In genomic region chr14:68795602-68796417, GRCh38 we compare ENCODE assay signal across 8 cellular contexts. TPM values are rescaled to one million over a fixed set of nuclear protein-coding genes. Genes with fewer than 3 reads are reported as not detected.
DNase-seq lines count a peak whose midpoint lies in the region; ATAC-seq, FAIRE-seq and TF ChIP-seq lines count a peak whose summit lies in the region.

No MANE protein-coding gene starts in this region.

- no peaks in the 10 kb centered on the region for H3K9me1 ChIP-seq in K562 (ENCODE audit: control insufficient read depth, insufficient read depth, low read length)

- BruUV-seq in K562 (replicated peaks; lab: Mats Ljungman, UMichigan) = no TSS peak

- peaks cover 45% of the 10 kb centered on the region for H3K79me2 ChIP-seq in K562 (ENCODE audit: control insufficient read depth, insufficient read depth, low read length)

- intact Hi-C loops in K562 (cut with micrococcal nuclease) = loop anchor here (2.0 kb wide), 1 partner anchor 19 kb away; no protein-coding TSS in a partner anchor

- H3K4me3 ChIP-seq in HUES64 (ENCODE audit: low read length) (peak overlapping the region; percentile 98), K562 (peak overlapping the region; percentile 65), iPS-20b (ENCODE audit: low read length) (peak overlapping the region; percentile 100), skeletal muscle tissue (ENCODE audit: low read length in 3 of 3) (peak overlapping the region; percentile 71 to 99 (median 98))

- H3K4me2 ChIP-seq in K562 (ENCODE audit: insufficient read depth, low read length) = peak overlapping the region; percentile 85

- peak overlapping the region; percentile 88 for H2AFZ ChIP-seq in K562 (ENCODE audit: low read depth, low read length)

- peak; percentile 57 to 67 (median 61); a peak in 5 of 6 replicates for TF ChIP-seq CTCF in K562 (IDR thresholded peaks at IDR 0.05 in 2 of 3, conservative IDR thresholded peaks at IDR 0.05 in 1 of 3; ENCODE audit: insufficient read depth in 2 of 3, low read depth in 1 of 3, low read length in 3 of 3)

- CTCF ChIA-PET in K562 (lab: Yijun Ruan, JAX; ENCODE audit: low intra/inter-chr PET ratio) = no interaction called here

- peak; percentile 79 for TF ChIP-seq POLR2A in K562 (conservative IDR thresholded peaks at IDR 0.05)

- peak; percentile 2; the same call in 1 of the 2 replicates for TF ChIP-seq EP300 in K562 (IDR thresholded peaks at IDR 0.05; ENCODE audit: low read length)

- H3K27me3 ChIP-seq in HUES64 (ENCODE audit: insufficient read depth, low read length) (no peaks in the 10 kb centered on the region), K562 (ENCODE audit: control insufficient read depth in 2 of 2, insufficient read depth in 2 of 2, low read length in 2 of 2) (no peaks in the 10 kb centered on the region), iPS-20b (ENCODE audit: insufficient read depth, low read length) (no peaks in the 10 kb centered on the region), skeletal muscle tissue (ENCODE audit: control insufficient read depth in 3 of 3, insufficient read depth in 3 of 3, low read length in 3 of 3) (no peaks in the 10 kb centered on the region)

- peak overlapping the region; percentile 97 for H3K9ac ChIP-seq in HUES64 (ENCODE audit: low read depth, low read length)
- peak overlapping the region; percentile 94 to 99 for H3K9ac ChIP-seq in K562 (ENCODE audit: insufficient read depth in 1 of 2, low read depth in 2 of 2, low read length in 2 of 2)
- peak overlapping the region; percentile 100 for H3K9ac ChIP-seq in iPS-20b (ENCODE audit: low read depth, low read length)
- H3K9ac ChIP-seq in skeletal muscle tissue (ENCODE audit: low read depth in 1 of 3, low read length in 3 of 3) = peak overlapping the region; percentile 97 to 99 (median 99)

- DNase-seq in Daoy (ENCODE audit: low read depth) (peak; percentile 91), T-helper 22 cell (ENCODE audit: low read depth) (peak; percentile 73), K562 (ENCODE audit: extremely low read depth in 1 of 4, low spot score in 3 of 4) (peak; percentile 76 to 85 (median 78)), SKM-1 treated with dmso at 0.1 percent for 144 hours (lab: John Stamatoyannopoulos, UW; ENCODE audit: unreplicated experiment) (no peak)

- TF ChIP-seq RAD21 in K562 (CRISPR knock-in tag; conservative IDR thresholded peaks at IDR 0.05 in 1 of 2, IDR thresholded peaks at IDR 0.05 in 1 of 2) = peak; percentile 18 to 34; a peak in 3 of 4 replicates

- POLR2A ChIA-PET in K562 (lab: Yijun Ruan, JAX) = interaction anchor here (0.8 to 1.5 kb wide), 5 partner anchors 9 to 709 kb away, joined by 3 to 5 read pairs (median 3); no protein-coding TSS in a partner anchor

- in situ Hi-C loops in K562 (cut with MboI) = no loop called here

- H3K27ac ChIP-seq in HUES64 (ENCODE audit: low read depth, low read length) (peak overlapping the region; percentile 100), K562 (ENCODE audit: extremely low read depth, low read depth, low read length) (peak overlapping the region; percentile 100), iPS-20b (ENCODE audit: low read length) (peak overlapping the region; percentile 99), skeletal muscle tissue (ENCODE audit: low read depth, low read length) (peak overlapping the region; percentile 100)

- H3K36me3 ChIP-seq in HUES64 (ENCODE audit: insufficient read depth, low read length) (peaks cover 5% of the 10 kb centered on the region), K562 (ENCODE audit: control insufficient read depth, insufficient read depth, low read length) (0 out of 3 replicates have a peak, but pooled peaks cover 2% of the 10 kb centered on the region), iPS-20b (ENCODE audit: insufficient read depth, low read depth, low read length) (peaks cover 19% of the 10 kb centered on the region), skeletal muscle tissue (ENCODE audit: control insufficient read depth in 3 of 3, insufficient read depth in 3 of 3, low read length in 3 of 3) (peaks cover 3 to 14% (median 11%) of the 10 kb centered on the region in 3 donors)

- H4K20me1 ChIP-seq in K562 (replicated peaks; ENCODE audit: control insufficient read depth, insufficient read depth, low read length) = 0 out of 2 replicates have a peak, but pooled peaks cover 7% of the 10 kb centered on the region

- under 1% methylated on average over 69 of the region's 69 CpGs for WGBS in HUES64
- 3% methylated on average over 22 of the region's 69 CpGs for WGBS in K562 (ENCODE audit: insufficient coverage, low coverage, missing lambda C conversion rate)

- peak; percentile 38 for ATAC-seq in GM21423 (IDR thresholded peaks at IDR 0.05; ENCODE audit: unreplicated experiment)
- peak; percentile 82 for ATAC-seq in K562

- FAIRE-seq in K562 (lab: Jason Lieb, UNC) = peak; percentile 40

- H3K4me1 ChIP-seq in HUES64 (ENCODE audit: insufficient read depth, low read length) = peaks cover 18% of the 10 kb centered on the region
- peaks cover 21 to 33% of the 10 kb centered on the region in 2 experiments; a peak in 4 of 5 replicates for H3K4me1 ChIP-seq in K562 (replicated peaks in 1 of 2; ENCODE audit: control insufficient read depth in 2 of 2, insufficient read depth in 2 of 2, low read length in 2 of 2)
- H3K4me1 ChIP-seq in iPS-20b (ENCODE audit: insufficient read depth, low read length) = peaks cover 15% of the 10 kb centered on the region
- peaks cover 5 to 13% (median 11%) of the 10 kb centered on the region in 3 donors for H3K4me1 ChIP-seq in skeletal muscle tissue (ENCODE audit: control insufficient read depth in 3 of 3, insufficient read depth in 3 of 3, low read length in 3 of 3)

- no peaks in the 10 kb centered on the region; the same call in 1 of the 2 replicates for H3K9me3 ChIP-seq in HUES64 (ENCODE audit: insufficient read depth, low read depth, low read length)
- no peaks in the 10 kb centered on the region; the same call in none of the 2 replicates for H3K9me3 ChIP-seq in K562 (replicated peaks; ENCODE audit: control insufficient read depth, insufficient read depth, low read depth, low read length)
- peaks cover 6% of the 10 kb centered on the region; the same call in 1 of the 2 replicates for H3K9me3 ChIP-seq in iPS-20b (ENCODE audit: insufficient read depth, low read depth, low read length)
- no peaks in the 10 kb centered on the region for H3K9me3 ChIP-seq in skeletal muscle tissue (ENCODE audit: control insufficient read depth in 3 of 3, low read length in 3 of 3)

TF ChIP-seq in K562, 482 proteins besides CTCF, POLR2A, EP300 and RAD21 (continues in another document):
- no peak for TF ChIP-seq FOXA3 (CRISPR knock-in tag; conservative IDR thresholded peaks at IDR 0.05 in 1 of 2, IDR thresholded peaks at IDR 0.05 in 1 of 2)
- peak in 1 of 2 experiments; percentile 67; a peak in 1 of 4 replicates for TF ChIP-seq NONO (IDR thresholded peaks at IDR 0.05; ENCODE audit: low read depth in 2 of 2, low read length in 1 of 2)
- no peak for TF ChIP-seq THRAP3 (IDR thresholded peaks at IDR 0.05; ENCODE audit: borderline replicate concordance)
- no peak for TF ChIP-seq RAD51 (IDR thresholded peaks at IDR 0.05; ENCODE audit: borderline replicate concordance, low read depth)
- no peak for TF ChIP-seq REST (CRISPR knock-in tag; IDR thresholded peaks at IDR 0.05; ENCODE audit: low read depth)

RNA-seq across cellular contexts. Expression of gene ZFP36L1, which starts 2.9 kb away (rescaled TPM):
- 34.7 and 50.9 TPM in 2 replicates for total RNA-seq in Daoy (2014; rRNA removed; shearing (Covaris generic))
- 74.6 TPM for polyA plus RNA-seq in HUES64 (2013, experiment 1 of 2)
- polyA plus RNA-seq in HUES64 (2013, experiment 2 of 2) = 98.9 TPM
- 11.8 and 14.3 TPM in 2 replicates for total RNA-seq in K562 (2011; cell fraction: chromatin; rRNA removed; ENCODE audit: low replicate concordance)
- total RNA-seq in K562 (2011; cell fraction: nucleolus; rRNA removed) = 10.0 and 12.0 TPM in 2 replicates
- total RNA-seq in K562 (2011; cell fraction: nucleoplasm; rRNA removed) = 10.0 and 20.1 TPM in 2 replicates
- 5.3 and 6.2 TPM in 2 replicates for total RNA-seq in K562 (2014; rRNA removed)
- total RNA-seq in K562 (2014; rRNA removed; fragmentation: Illumina TruSeq; extraction: Trizol) = 3.2 and 4.0 TPM in 2 replicates
- 3.7 and 3.8 TPM in 2 replicates for total RNA-seq in K562 (2015; rRNA removed; fragmentation: Illumina TruSeq; extraction: Trizol)
- 26.6 and 27.2 TPM in 2 replicates for total RNA-seq in K562 (2021)
- polyA plus RNA-seq in K562 (2011; rRNA removed) = 3.7 and 6.6 TPM in 2 replicates
- 10.0 and 19.9 TPM in 2 replicates for polyA plus RNA-seq in K562 (2011; cell fraction: cytosol; rRNA removed)
- polyA plus RNA-seq in K562 (2011; cell fraction: nucleus; rRNA removed) = 14.4 and 33.2 TPM in 2 replicates
- polyA plus RNA-seq in K562 (2012) = 9.5 and 18.5 TPM in 2 replicates
- polyA plus RNA-seq in K562 (2014; fragmentation: Illumina TruSeq; extraction: Trizol) = 13.7 and 15.5 TPM in 2 replicates
- 1 to 10 TPM; 1.3 to 3.2 TPM for polyA plus RNA-seq in K562 (2014; fragmentation: Nextera tagmentation; extraction: Ambion mirVana)
- 11.1 and 11.7 TPM in 2 replicates for polyA plus RNA-seq in K562 (2014; rRNA removed)
- 3.1 TPM in 2 replicates for polyA minus RNA-seq in K562 (2011; rRNA and poly(A)+ RNA removed)
- 15.1 and 34.9 TPM in 2 replicates for polyA minus RNA-seq in K562 (2011; cell fraction: cytosol; rRNA and poly(A)+ RNA removed)
- 9.0 and 10.3 TPM in 2 replicates for polyA minus RNA-seq in K562 (2011; cell fraction: nucleus; rRNA and poly(A)+ RNA removed)
- 27.7 TPM for total RNA-seq in skeletal muscle tissue
